ENCODE assay signal across 28 cellular contexts in genomic region chr22:50570861-50571260, GRCh38. TPM values are rescaled to one million over a fixed set of nuclear protein-coding genes. Genes with fewer than 3 reads are reported as not detected.
DNase-seq lines count a peak whose midpoint lies in the region; ATAC-seq, FAIRE-seq and TF ChIP-seq lines count a peak whose summit lies in the region.
"Had no signal": no experiment of that assay in that cellular context is flagged by ENCODE, and none has a peak within 500 bp of the region (broad histone marks: within the 10 kb centered on the region; RNA-seq: fewer than 3 reads in every experiment).

No MANE protein-coding gene starts in this region.

- intact Hi-C loops in right cardiac atrium (cut with DNase I): no loop called here
- intact Hi-C loops in HepG2 (cut with micrococcal nuclease; ENCODE audit: unreplicated experiment): no loop called here
- intact Hi-C loops in psoas muscle (cut with DNase I): no loop called here

- FAIRE-seq in HepG2 (lab: Jason Lieb, UNC): no peak
- FAIRE-seq: GM12878 had no signal

- H3K27me3 ChIP-seq in right cardiac atrium (ENCODE audit: control insufficient read depth, insufficient read depth) (no peaks in the 10 kb centered on the region), right atrium auricular region (no peaks in the 10 kb centered on the region), HepG2 (ENCODE audit: control insufficient read depth in 1 of 2, insufficient read depth in 2 of 2, low read length in 2 of 2) (no peaks in the 10 kb centered on the region), psoas muscle (ENCODE audit: insufficient read depth in 3 of 3, low read length in 2 of 3) (no peaks in the 10 kb centered on the region)
- H3K27me3 ChIP-seq: MG63 had no signal

- H3K4me1 ChIP-seq in right cardiac atrium (ENCODE audit: control insufficient read depth, insufficient read depth, low read length) (no peaks in the 10 kb centered on the region), right atrium auricular region (peaks cover 0 to 2% of the 10 kb centered on the region in 2 donors), HepG2 (ENCODE audit: insufficient read depth, low read length) (peaks cover 29% of the 10 kb centered on the region), psoas muscle (peaks cover 7% of the 10 kb centered on the region)

- DNase-seq in right cardiac atrium (peak in 2 of 3 donors; percentile 31 to 40), right atrium auricular region (ENCODE audit: low spot score) (no peak), HepG2 (ENCODE audit: low spot score) (no peak), psoas muscle (no peak), NOMO-1 treated with dmso at 0.1 percent for 144 hours (lab: John Stamatoyannopoulos, UW; ENCODE audit: unreplicated experiment) (no peak), DMS79 treated with DMSO at 0.1 percent for 48 hours (lab: John Stamatoyannopoulos, UW) (no peak), cortex of kidney (lab: John Stamatoyannopoulos, UW) (no peak)
- DNase-seq: C1 segment of cervical spinal cord; CD4-positive, alpha-beta memory T cell; COR-L47; EL; GDM1; GM23248; H9; IMR-90; KG1; MG63; NCI-H1105 treated with DMSO at 0.1 percent for 48 hours; NCI-H146; NCI-H1930; NCI-H446 treated with DMSO at 0.1 percent for 48 hours; NCI-H526; NCI-H82; NK-92 treated with Interleukin-12 subunit alpha and Interleukin-12 subunit beta, amount 100 ng/mL, for 24 hours; RPMI8226; SHP77 treated with DMSO at 0.1 percent for 48 hours had no signal

- H4K20me1 ChIP-seq in HepG2 (ENCODE audit: insufficient read depth, low read length): no peaks in the 10 kb centered on the region

- POLR2A ChIA-PET in HepG2 (lab: Yijun Ruan, JAX): interaction anchor here (1.2 to 3.2 kb wide), 2 partner anchors 11 to 51 kb away, joined by 4 to 30 read pairs; partner anchors contain the start of gene CHKB

- TF ChIP-seq EP300 in HepG2 (IDR thresholded peaks at IDR 0.05; ENCODE audit: low read depth in 2 of 2, low read length in 2 of 2) (no peak), HepG2 (CRISPR knock-in tag; IDR thresholded peaks at IDR 0.05; ENCODE audit: borderline replicate concordance) (no peak)

- no peak overlapping the region for H3K27ac ChIP-seq in right cardiac atrium (ENCODE audit: low read length)
- no peak overlapping the region for H3K27ac ChIP-seq in right atrium auricular region
- no peak overlapping the region for H3K27ac ChIP-seq in HepG2 (ENCODE audit: extremely low read length, insufficient read depth, low read length)
- H3K27ac ChIP-seq in psoas muscle: peak overlapping the region; percentile 36
- H3K27ac ChIP-seq: GM23248 had no signal

- ATAC-seq in right cardiac atrium (no peak), HepG2 (no peak), psoas muscle (no peak)

- in situ Hi-C loops in HepG2 (cut with HindIII; ENCODE audit: extremely low pct_ligation_motif_present, low pct_unique_long_range_greater_than_20kb): no loop called here

- H3K9me3 ChIP-seq in right cardiac atrium (ENCODE audit: control insufficient read depth, low read length) (no peaks in the 10 kb centered on the region), right atrium auricular region (no peaks in the 10 kb centered on the region), HepG2 (ENCODE audit: low read length) (no peaks in the 10 kb centered on the region), psoas muscle (no peaks in the 10 kb centered on the region)
- H3K9me3 ChIP-seq: MG63 had no signal

- H3K36me3 ChIP-seq in right atrium auricular region (peaks cover 81% of the 10 kb centered on the region), HepG2 (replicated peaks in 1 of 2; ENCODE audit: control insufficient read depth in 1 of 2, insufficient read depth in 2 of 2, low read length in 2 of 2) (peaks cover 4 to 5% of the 10 kb centered on the region in 2 experiments; a peak in 2 of 5 replicates), psoas muscle (ENCODE audit: insufficient read depth in 1 of 2, low read depth in 1 of 2) (peaks cover 0 to 86% of the 10 kb centered on the region in 2 donors)
- H3K36me3 ChIP-seq: MG63 had no signal

- no peak for TF ChIP-seq CTCF in right atrium auricular region (IDR thresholded peaks at IDR 0.05)
- TF ChIP-seq CTCF in HepG2 (CRISPR knock-in tag; IDR thresholded peaks at IDR 0.05): no peak
- no peak for TF ChIP-seq CTCF in psoas muscle (IDR thresholded peaks at IDR 0.05)

- H3K4me3 ChIP-seq in right cardiac atrium (ENCODE audit: low read length) (no peak overlapping the region), right atrium auricular region (no peak overlapping the region), HepG2 (replicated peaks in 1 of 3; ENCODE audit: insufficient read depth in 1 of 3, low read depth in 2 of 3, low read length in 3 of 3) (no peak overlapping the region), psoas muscle (no peak overlapping the region)
- H3K4me3 ChIP-seq: GM12878, GM23248, MG63 had no signal

- no peak overlapping the region for H3K9ac ChIP-seq in HepG2 (ENCODE audit: insufficient read depth, low read depth, low read length)
- H3K9ac ChIP-seq: GM23248 had no signal

- no peak for TF ChIP-seq RAD21 in HepG2 (CRISPR knock-in tag; IDR thresholded peaks at IDR 0.05)

- TF ChIP-seq POLR2A in HepG2 (IDR thresholded peaks at IDR 0.05; ENCODE audit: insufficient read depth in 1 of 2, low read depth in 2 of 2, low read length in 2 of 2): no peak

- 94% methylated on average over 12 of the region's 12 CpGs for whole genome bisulfite sequencing in right cardiac atrium
- WGBS in HepG2 (ENCODE audit: low lambda C conversion rate): 92% methylated on average over 7 of the region's 12 CpGs
- WGBS in psoas muscle, 3 donors: 86 to 89% (median 86%) methylated on average over 12 of the region's 12 CpGs

- CTCF ChIA-PET in HepG2 (lab: Yijun Ruan, JAX; ENCODE audit: low intra/inter-chr PET ratio, low total read pairs): no interaction called here

- H3K79me2 ChIP-seq in HepG2 (ENCODE audit: insufficient read depth, low read length): no peaks in the 10 kb centered on the region

- no peak overlapping the region for H3K4me2 ChIP-seq in HepG2 (ENCODE audit: low read depth, low read length)

- BruUV-seq in HepG2 (replicated peaks; lab: Mats Ljungman, UMichigan): no TSS peak

- no peak overlapping the region for H2AFZ ChIP-seq in HepG2 (ENCODE audit: low read length)
- H2AFZ ChIP-seq: GM23248 had no signal

RNA-seq across cellular contexts. Expression of gene CPT1B, which starts 7.4 kb away (rescaled TPM):
- total RNA-seq in right cardiac atrium: 100 to 1,000 TPM; 236 to 290 (median 263) TPM
- polyA plus RNA-seq in right cardiac atrium: 217 TPM
- 100 to 1,000 TPM; 184 to 281 TPM for total RNA-seq in right atrium auricular region
- 2.3 and 9.2 TPM in 2 replicates for total RNA-seq in HepG2 (2016; rRNA removed; fragmentation: Illumina TruSeq; extraction: Trizol)
- 0.91 and 1.5 TPM in 2 replicates for total RNA-seq in HepG2 (2016; cell fraction: cytosol; rRNA removed; fragmentation: Illumina TruSeq; extraction: Trizol; ENCODE audit: low read depth)
- total RNA-seq in HepG2 (2016; cell fraction: insoluble cytoplasmic fraction; rRNA removed; fragmentation: Illumina TruSeq; extraction: Trizol): 1.4 and 10.1 TPM in 2 replicates
- 1.9 and 2.4 TPM in 2 replicates for total RNA-seq in HepG2 (2016; cell fraction: membrane; rRNA removed; fragmentation: Illumina TruSeq; extraction: Trizol)
- 11.6 and 16.2 TPM in 2 replicates for total RNA-seq in HepG2 (2016; cell fraction: nucleus; rRNA removed; fragmentation: Illumina TruSeq; extraction: Trizol)
- polyA plus RNA-seq in HepG2 (2011; rRNA removed): 19.5 and 26.5 TPM in 2 replicates
- 4.5 and 5.2 TPM in 2 replicates for polyA plus RNA-seq in HepG2 (2011; cell fraction: cytosol; rRNA removed)
- 177 and 200 TPM in 2 replicates for polyA plus RNA-seq in HepG2 (2011; cell fraction: nucleus; rRNA removed)
- polyA plus RNA-seq in HepG2 (2012): 15.0 and 23.3 TPM in 2 replicates
- polyA plus RNA-seq in HepG2 (2016; cell fraction: cytosol; fragmentation: Illumina TruSeq; extraction: Trizol; ENCODE audit: low read depth): 0.49 and 0.80 TPM in 2 replicates
- polyA plus RNA-seq in HepG2 (2016; cell fraction: insoluble cytoplasmic fraction; fragmentation: Illumina TruSeq; extraction: Trizol; ENCODE audit: low read depth): 2.0 and 2.6 TPM in 2 replicates
- 1.7 and 2.0 TPM in 2 replicates for polyA plus RNA-seq in HepG2 (2016; cell fraction: membrane; fragmentation: Illumina TruSeq; extraction: Trizol; ENCODE audit: low read depth)
- polyA plus RNA-seq in HepG2 (2016; cell fraction: nucleus; fragmentation: Illumina TruSeq; extraction: Trizol; ENCODE audit: insufficient read depth, low read depth): 62.6 and 63.1 TPM in 2 replicates
- polyA minus RNA-seq in HepG2 (2011; rRNA and poly(A)+ RNA removed; ENCODE audit: low replicate concordance): 7.0 and 8.4 TPM in 2 replicates
- polyA minus RNA-seq in HepG2 (2011; cell fraction: cytosol; rRNA and poly(A)+ RNA removed): 0.79 and 1.7 TPM in 2 replicates
- 21.3 and 22.5 TPM in 2 replicates for polyA minus RNA-seq in HepG2 (2011; cell fraction: nucleus; rRNA and poly(A)+ RNA removed)
- 100 to 1,000 TPM in 3 of 4 donors, 10 to 100 TPM in 1; 75.8 to 144 (median 139) TPM for total RNA-seq in psoas muscle
- polyA plus RNA-seq in psoas muscle: 10 to 100 TPM; 57.4 to 87.6 (median 70.8) TPM

RNA-seq across cellular contexts. Expression of gene SYCE3, which starts 8.1 kb away (rescaled TPM):
- total RNA-seq in right cardiac atrium: not detected
- polyA plus RNA-seq in right cardiac atrium: not detected
- total RNA-seq in right atrium auricular region: not detected
- total RNA-seq in HepG2 (2016; rRNA removed; fragmentation: Illumina TruSeq; extraction: Trizol): not detected in 2 replicates
- not detected in 2 replicates for total RNA-seq in HepG2 (2016; cell fraction: cytosol; rRNA removed; fragmentation: Illumina TruSeq; extraction: Trizol; ENCODE audit: low read depth)
- total RNA-seq in HepG2 (2016; cell fraction: insoluble cytoplasmic fraction; rRNA removed; fragmentation: Illumina TruSeq; extraction: Trizol): not detected in 2 replicates
- total RNA-seq in HepG2 (2016; cell fraction: membrane; rRNA removed; fragmentation: Illumina TruSeq; extraction: Trizol): not detected in 2 replicates
- not detected in 2 replicates for total RNA-seq in HepG2 (2016; cell fraction: nucleus; rRNA removed; fragmentation: Illumina TruSeq; extraction: Trizol)
- polyA plus RNA-seq in HepG2 (2011; rRNA removed): 0.29 TPM in 1 of 2 replicates, not detected in the other
- polyA plus RNA-seq in HepG2 (2011; cell fraction: cytosol; rRNA removed): 0.27 TPM in 1 of 2 replicates, not detected in the other
- not detected in 2 replicates for polyA plus RNA-seq in HepG2 (2011; cell fraction: nucleus; rRNA removed)
- not detected in 2 replicates for polyA plus RNA-seq in HepG2 (2012)
- polyA plus RNA-seq in HepG2 (2016; cell fraction: cytosol; fragmentation: Illumina TruSeq; extraction: Trizol; ENCODE audit: low read depth): not detected in 2 replicates
- not detected in 2 replicates for polyA plus RNA-seq in HepG2 (2016; cell fraction: insoluble cytoplasmic fraction; fragmentation: Illumina TruSeq; extraction: Trizol; ENCODE audit: low read depth)
- not detected in 2 replicates for polyA plus RNA-seq in HepG2 (2016; cell fraction: membrane; fragmentation: Illumina TruSeq; extraction: Trizol; ENCODE audit: low read depth)
- not detected in 2 replicates for polyA plus RNA-seq in HepG2 (2016; cell fraction: nucleus; fragmentation: Illumina TruSeq; extraction: Trizol; ENCODE audit: insufficient read depth, low read depth)
- not detected in 2 replicates for polyA minus RNA-seq in HepG2 (2011; rRNA and poly(A)+ RNA removed; ENCODE audit: low replicate concordance)
- polyA minus RNA-seq in HepG2 (2011; cell fraction: cytosol; rRNA and poly(A)+ RNA removed): not detected in 2 replicates
- not detected in 2 replicates for polyA minus RNA-seq in HepG2 (2011; cell fraction: nucleus; rRNA and poly(A)+ RNA removed)
- not detected for total RNA-seq in psoas muscle
- not detected for polyA plus RNA-seq in psoas muscle
- total RNA-seq: CD4-positive, alpha-beta memory T cell; GM23248; IMR-90 had no signal
- polyA plus RNA-seq: IMR-90 had no signal

RNA-seq across cellular contexts. Expression of gene CHKB, which starts 11.8 kb away (rescaled TPM):
- 10 to 100 TPM; 33.9 to 63.4 (median 42.7) TPM for total RNA-seq in right cardiac atrium
- polyA plus RNA-seq in right cardiac atrium: 44.5 TPM
- 10 to 100 TPM; 25.1 to 29.5 TPM for total RNA-seq in right atrium auricular region
- total RNA-seq in HepG2 (2016; rRNA removed; fragmentation: Illumina TruSeq; extraction: Trizol): 9.9 and 24.5 TPM in 2 replicates
- 17.8 and 21.3 TPM in 2 replicates for total RNA-seq in HepG2 (2016; cell fraction: cytosol; rRNA removed; fragmentation: Illumina TruSeq; extraction: Trizol; ENCODE audit: low read depth)
- total RNA-seq in HepG2 (2016; cell fraction: insoluble cytoplasmic fraction; rRNA removed; fragmentation: Illumina TruSeq; extraction: Trizol): 10.7 and 27.7 TPM in 2 replicates
- total RNA-seq in HepG2 (2016; cell fraction: membrane; rRNA removed; fragmentation: Illumina TruSeq; extraction: Trizol): 16.6 and 17.3 TPM in 2 replicates
- 27.3 and 33.6 TPM in 2 replicates for total RNA-seq in HepG2 (2016; cell fraction: nucleus; rRNA removed; fragmentation: Illumina TruSeq; extraction: Trizol)
- polyA plus RNA-seq in HepG2 (2011; rRNA removed): 42.7 and 43.1 TPM in 2 replicates
- polyA plus RNA-seq in HepG2 (2011; cell fraction: cytosol; rRNA removed): 11.7 and 13.0 TPM in 2 replicates
- polyA plus RNA-seq in HepG2 (2011; cell fraction: nucleus; rRNA removed): 163 and 176 TPM in 2 replicates
- 20.9 and 22.0 TPM in 2 replicates for polyA plus RNA-seq in HepG2 (2012)
- 10.7 and 12.5 TPM in 2 replicates for polyA plus RNA-seq in HepG2 (2016; cell fraction: cytosol; fragmentation: Illumina TruSeq; extraction: Trizol; ENCODE audit: low read depth)
- 10.1 and 10.6 TPM in 2 replicates for polyA plus RNA-seq in HepG2 (2016; cell fraction: insoluble cytoplasmic fraction; fragmentation: Illumina TruSeq; extraction: Trizol; ENCODE audit: low read depth)
- 12.3 and 13.1 TPM in 2 replicates for polyA plus RNA-seq in HepG2 (2016; cell fraction: membrane; fragmentation: Illumina TruSeq; extraction: Trizol; ENCODE audit: low read depth)
- polyA plus RNA-seq in HepG2 (2016; cell fraction: nucleus; fragmentation: Illumina TruSeq; extraction: Trizol; ENCODE audit: insufficient read depth, low read depth): 91.8 and 97.4 TPM in 2 replicates
- 12.9 and 13.6 TPM in 2 replicates for polyA minus RNA-seq in HepG2 (2011; rRNA and poly(A)+ RNA removed; ENCODE audit: low replicate concordance)
- 3.1 TPM in 2 replicates for polyA minus RNA-seq in HepG2 (2011; cell fraction: cytosol; rRNA and poly(A)+ RNA removed)
- 20.0 and 26.5 TPM in 2 replicates for polyA minus RNA-seq in HepG2 (2011; cell fraction: nucleus; rRNA and poly(A)+ RNA removed)
- total RNA-seq in psoas muscle: 10 to 100 TPM; 11.5 to 25.2 (median 16.3) TPM
- polyA plus RNA-seq in psoas muscle: 10 to 100 TPM; 13.1 to 14.3 (median 13.6) TPM

RNA-seq across cellular contexts. Expression of gene KLHDC7B, which starts 25.2 kb away (rescaled TPM):
- total RNA-seq in right cardiac atrium (under 1 TPM in 3 of 4 donors, not detected in 1; 0.08 to 0.14 (median 0.09) TPM), right atrium auricular region (not detected), HepG2 (2016; rRNA removed; fragmentation: Illumina TruSeq; extraction: Trizol) (not detected in 2 replicates), psoas muscle (under 1 TPM in 1 of 4 donors, not detected in 3; 0.11 TPM)
- polyA plus RNA-seq in right cardiac atrium (not detected), HepG2 (2011; rRNA removed) (0.11 and 0.17 TPM in 2 replicates), psoas muscle (under 1 TPM in 2 of 3 donors, not detected in 1; 0.01 TPM)
- not detected in 2 replicates for total RNA-seq in HepG2 (2016; cell fraction: cytosol; rRNA removed; fragmentation: Illumina TruSeq; extraction: Trizol; ENCODE audit: low read depth)
- not detected in 2 replicates for total RNA-seq in HepG2 (2016; cell fraction: insoluble cytoplasmic fraction; rRNA removed; fragmentation: Illumina TruSeq; extraction: Trizol)
- total RNA-seq in HepG2 (2016; cell fraction: membrane; rRNA removed; fragmentation: Illumina TruSeq; extraction: Trizol): not detected in 2 replicates
- not detected in 2 replicates for total RNA-seq in HepG2 (2016; cell fraction: nucleus; rRNA removed; fragmentation: Illumina TruSeq; extraction: Trizol)
- 0.09 TPM in 2 replicates for polyA plus RNA-seq in HepG2 (2011; cell fraction: cytosol; rRNA removed)
- polyA plus RNA-seq in HepG2 (2011; cell fraction: nucleus; rRNA removed): 0.68 and 0.81 TPM in 2 replicates
- polyA plus RNA-seq in HepG2 (2012): 0.12 and 0.47 TPM in 2 replicates
- 0.03 TPM in 1 of 2 replicates, not detected in the other for polyA plus RNA-seq in HepG2 (2016; cell fraction: cytosol; fragmentation: Illumina TruSeq; extraction: Trizol; ENCODE audit: low read depth)
- polyA plus RNA-seq in HepG2 (2016; cell fraction: insoluble cytoplasmic fraction; fragmentation: Illumina TruSeq; extraction: Trizol; ENCODE audit: low read depth): not detected in 2 replicates
- polyA plus RNA-seq in HepG2 (2016; cell fraction: membrane; fragmentation: Illumina TruSeq; extraction: Trizol; ENCODE audit: low read depth): not detected in 2 replicates
- polyA plus RNA-seq in HepG2 (2016; cell fraction: nucleus; fragmentation: Illumina TruSeq; extraction: Trizol; ENCODE audit: insufficient read depth, low read depth): 0.09 TPM in 1 of 2 replicates, not detected in the other
- 0.24 and 1.1 TPM in 2 replicates for polyA minus RNA-seq in HepG2 (2011; rRNA and poly(A)+ RNA removed; ENCODE audit: low replicate concordance)
- polyA minus RNA-seq in HepG2 (2011; cell fraction: cytosol; rRNA and poly(A)+ RNA removed): 0.26 and 0.49 TPM in 2 replicates
- 0.13 and 0.50 TPM in 2 replicates for polyA minus RNA-seq in HepG2 (2011; cell fraction: nucleus; rRNA and poly(A)+ RNA removed)
- total RNA-seq: A172, GM23248, H9, IMR-90 had no signal

RNA-seq across cellular contexts. Expression of gene MAPK8IP2, which starts 29.7 kb away (rescaled TPM):
- total RNA-seq in right cardiac atrium: under 1 TPM; 0.28 to 0.47 (median 0.38) TPM
- polyA plus RNA-seq in right cardiac atrium: 0.57 TPM
- under 1 TPM; 0.26 to 0.71 TPM for total RNA-seq in right atrium auricular region
- 2.1 and 2.6 TPM in 2 replicates for total RNA-seq in HepG2 (2016; rRNA removed; fragmentation: Illumina TruSeq; extraction: Trizol)
- 0.10 and 0.18 TPM in 2 replicates for total RNA-seq in HepG2 (2016; cell fraction: cytosol; rRNA removed; fragmentation: Illumina TruSeq; extraction: Trizol; ENCODE audit: low read depth)
- 1.6 and 2.3 TPM in 2 replicates for total RNA-seq in HepG2 (2016; cell fraction: insoluble cytoplasmic fraction; rRNA removed; fragmentation: Illumina TruSeq; extraction: Trizol)
- 0.65 and 0.77 TPM in 2 replicates for total RNA-seq in HepG2 (2016; cell fraction: membrane; rRNA removed; fragmentation: Illumina TruSeq; extraction: Trizol)
- 1.8 and 2.3 TPM in 2 replicates for total RNA-seq in HepG2 (2016; cell fraction: nucleus; rRNA removed; fragmentation: Illumina TruSeq; extraction: Trizol)
- 1.3 and 2.2 TPM in 2 replicates for polyA plus RNA-seq in HepG2 (2011; rRNA removed)
- 1.2 TPM in 2 replicates for polyA plus RNA-seq in HepG2 (2011; cell fraction: cytosol; rRNA removed)
- 4.1 and 4.5 TPM in 2 replicates for polyA plus RNA-seq in HepG2 (2011; cell fraction: nucleus; rRNA removed)
- 0.87 and 1.2 TPM in 2 replicates for polyA plus RNA-seq in HepG2 (2012)
- polyA plus RNA-seq in HepG2 (2016; cell fraction: cytosol; fragmentation: Illumina TruSeq; extraction: Trizol; ENCODE audit: low read depth): 0.20 TPM in 2 replicates
- polyA plus RNA-seq in HepG2 (2016; cell fraction: insoluble cytoplasmic fraction; fragmentation: Illumina TruSeq; extraction: Trizol; ENCODE audit: low read depth): 1.7 and 2.3 TPM in 2 replicates
- polyA plus RNA-seq in HepG2 (2016; cell fraction: membrane; fragmentation: Illumina TruSeq; extraction: Trizol; ENCODE audit: low read depth): 0.47 and 0.71 TPM in 2 replicates
- polyA plus RNA-seq in HepG2 (2016; cell fraction: nucleus; fragmentation: Illumina TruSeq; extraction: Trizol; ENCODE audit: insufficient read depth, low read depth): 3.0 and 3.2 TPM in 2 replicates
- polyA minus RNA-seq in HepG2 (2011; rRNA and poly(A)+ RNA removed; ENCODE audit: low replicate concordance): 3.4 TPM in 1 of 2 replicates, not detected in the other
- polyA minus RNA-seq in HepG2 (2011; cell fraction: cytosol; rRNA and poly(A)+ RNA removed): 1.5 and 2.2 TPM in 2 replicates
- polyA minus RNA-seq in HepG2 (2011; cell fraction: nucleus; rRNA and poly(A)+ RNA removed): 1.4 and 1.5 TPM in 2 replicates
- under 1 TPM; 0.12 to 0.34 (median 0.17) TPM for total RNA-seq in psoas muscle
- polyA plus RNA-seq in psoas muscle: under 1 TPM; 0.13 to 0.22 (median 0.15) TPM
- total RNA-seq: GM23248 had no signal
- polyA plus RNA-seq: CD4-positive, alpha-beta memory T cell had no signal

Comparison
In these comparisons a context has a peak if more than half of its experiments do, and no peak if none do; other contexts are left out.
1. DNase-seq: peak in right cardiac atrium (2 of 3); none in right atrium auricular region (single experiment), HepG2 (single experiment), psoas muscle (0 of 2), NOMO-1 treated with dmso at 0.1 percent for 144 hours (single experiment), DMS79 treated with DMSO at 0.1 percent for 48 hours (single experiment) and cortex of kidney (single experiment).
2. RNA of gene CPT1B, which starts 7.4 kb away (total RNA-seq): 236 to 290 TPM in right cardiac atrium, 184 to 281 TPM in right atrium auricular region and 75.8 to 144 TPM in psoas muscle; 0.91 to 16.2 TPM in HepG2; every median in the first group is over 4 times any median in the second.